23 cellular contexts compared by ENCODE assay signal in the genomic region with DNA sequence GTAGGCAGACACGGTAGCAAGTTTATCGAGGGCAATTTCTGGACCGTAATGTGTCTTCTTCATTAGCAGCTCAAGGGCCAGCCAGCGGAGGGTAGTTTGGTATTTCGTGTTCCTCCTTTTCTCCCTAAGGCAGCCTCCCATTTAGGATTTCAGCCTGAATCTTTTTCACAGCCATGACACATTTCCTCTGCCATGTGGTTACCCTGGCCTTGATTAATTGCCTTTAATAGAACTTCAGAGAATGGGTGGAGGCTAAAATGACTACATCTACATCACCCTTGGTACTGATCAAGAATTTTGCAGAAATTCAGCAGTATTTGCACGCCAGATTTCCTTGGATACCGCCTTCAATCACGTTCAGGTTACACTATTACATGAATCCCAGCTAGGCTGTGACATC. TPM values are rescaled to one million over a fixed set of nuclear protein-coding genes. Genes with fewer than 3 reads are reported as not detected.
"Had no signal": no experiment of that assay in that cellular context is flagged by ENCODE, and none has a peak within 500 bp of the region (broad histone marks: within the 10 kb centered on the region; RNA-seq: fewer than 3 reads in every experiment).

No MANE protein-coding gene starts in this region.

- H3K27me3 ChIP-seq: gastrocnemius medialis, ovary, right lobe of liver, testis, transverse colon had no signal

- H3K27ac ChIP-seq: esophagus muscularis mucosa, gastrocnemius medialis, ovary, right lobe of liver, testis, transverse colon had no signal

- ATAC-seq: activated CD4-positive, alpha-beta T cell treated with anti-CD3 and anti-CD28 coated beads for 36 hours; activated T-cell treated with anti-CD3 and anti-CD28 coated beads, Interleukin-2, amount 50 U/mL, for 72 hours; gastrocnemius medialis; left colon; naive thymus-derived CD4-positive, alpha-beta T cell; right lobe of liver; stimulated activated naive CD8-positive, alpha-beta T cell treated with anti-CD3 and anti-CD28 coated beads, Interleukin-15, Interleukin-2, amounts not matched to agents 100 U/mL and 50 U/mL, for 24 hours had no signal

- DNase-seq: activated CD4-positive, alpha-beta T cell treated with anti-CD3 and anti-CD28 coated beads for 36 hours; activated CD4-positive, CD25-positive, alpha-beta regulatory T cell; activated naive CD4-positive, alpha-beta T cell; activated T-cell treated with anti-CD3 and anti-CD28 coated beads for 4 hours; activated T-cell treated with anti-CD3 and anti-CD28 coated beads, Interleukin-2, amount 50 U/mL, for 72 hours; aorta; caudate nucleus; gastrocnemius medialis; glutamatergic neuron; immature natural killer cell; kidney; left colon; midbrain; naive thymus-derived CD4-positive, alpha-beta T cell; ovary; right lobe of liver; stimulated activated CD4-positive, alpha-beta T cell treated with anti-CD3 and anti-CD28 coated beads, Interleukin-2, amount 100 ng/mL, for 48 hours; stimulated activated naive CD8-positive, alpha-beta T cell treated with anti-CD3 and anti-CD28 coated beads, Interleukin-15, Interleukin-2, amounts not matched to agents 100 U/mL and 50 U/mL, for 24 hours; T-helper 1 cell; testis; transverse colon had no signal

- H3K9me3 ChIP-seq: esophagus muscularis mucosa, gastrocnemius medialis, ovary, right lobe of liver, testis, transverse colon had no signal

- H3K4me1 ChIP-seq: esophagus muscularis mucosa, gastrocnemius medialis, right lobe of liver, testis, transverse colon had no signal

- H3K4me3 ChIP-seq: esophagus muscularis mucosa, gastrocnemius medialis, ovary, right lobe of liver, testis, transverse colon had no signal

- H3K36me3 ChIP-seq: esophagus muscularis mucosa, gastrocnemius medialis, ovary, right lobe of liver, transverse colon had no signal

RNA-seq across cellular contexts. Expression of a gene that starts 58.0 kb away (rescaled TPM):
- total RNA-seq: activated CD4-positive, alpha-beta T cell treated with anti-CD3 and anti-CD28 coated beads for 36 hours; activated T-cell treated with anti-CD3 and anti-CD28 coated beads, Interleukin-2, amount 50 U/mL, for 72 hours; gastrocnemius medialis; naive thymus-derived CD4-positive, alpha-beta T cell; right lobe of liver had no signal
- polyA plus RNA-seq: aorta; immature natural killer cell; liver; naive thymus-derived CD4-positive, alpha-beta T cell had no signal
